9 cellular contexts compared by ENCODE assay signal in the genomic region with DNA sequence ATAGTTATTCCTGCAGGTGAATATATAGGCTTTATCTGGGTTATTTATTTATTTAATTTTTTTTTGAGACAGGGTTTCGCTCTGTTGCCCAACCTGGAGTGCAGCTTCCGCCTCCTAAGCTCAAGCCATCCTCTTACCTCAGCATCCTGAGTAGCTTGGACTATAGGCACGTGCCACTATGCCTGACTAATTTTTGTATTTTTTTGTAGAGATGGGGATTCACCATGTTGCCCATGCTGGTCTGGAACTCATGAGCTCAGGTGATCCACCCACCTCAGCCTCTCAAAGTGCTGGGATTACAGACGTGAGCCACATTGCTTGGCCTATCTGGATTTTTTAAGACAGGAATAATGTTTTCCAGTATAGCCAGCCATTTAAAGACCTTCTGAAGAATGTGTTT. TPM values are rescaled to one million over a fixed set of nuclear protein-coding genes. Genes with fewer than 3 reads are reported as not detected.
DNase-seq lines count a peak whose midpoint lies in the region; ATAC-seq and TF ChIP-seq lines count a peak whose summit lies in the region.
"Had no signal": no experiment of that assay in that cellular context is flagged by ENCODE, and none has a peak within 500 bp of the region (broad histone marks: within the 10 kb centered on the region; RNA-seq: fewer than 3 reads in every experiment).

No MANE protein-coding gene starts in this region.

- no peak overlapping the region for H2AFZ ChIP-seq in neural progenitor cell (replicated peaks)

- TF ChIP-seq CTCF in brain microvascular endothelial cell (IDR thresholded peaks at IDR 0.05; ENCODE audit: low read depth, low read length, missing control alignments) (no peak), neural progenitor cell (IDR thresholded peaks at IDR 0.05) (no peak)

- peak overlapping the region; percentile 83 for H3K4me3 ChIP-seq in brain microvascular endothelial cell (ENCODE audit: low read depth, low read length)
- H3K4me3 ChIP-seq in neural progenitor cell, result peak overlapping the region; percentile 97

- peaks cover 63% of the 10 kb centered on the region for H4K20me1 ChIP-seq in neural progenitor cell (ENCODE audit: low read depth)

- peak; percentile 41 for DNase-seq in NAMALWA (ENCODE audit: low spot score)
- DNase-seq in brain microvascular endothelial cell, result no peak
- DNase-seq in neural progenitor cell (ENCODE audit: low spot score), result no peak
- no peak for DNase-seq in epidermal melanocyte (ENCODE audit: insufficient read length, low spot score)
- no peak for DNase-seq in NCI-H1105 treated with DMSO at 0.1 percent for 48 hours (lab: John Stamatoyannopoulos, UW)
- no peak for DNase-seq in NCI-H2029 treated with DMSO at 0.1 percent for 48 hours (lab: John Stamatoyannopoulos, UW)
- DNase-seq: lower lobe of right lung had no signal

- peak overlapping the region; percentile 99 for H3K4me2 ChIP-seq in neural progenitor cell

- H3K4me1 Mint-ChIP-seq in neural progenitor cell, result peaks cover 40% of the 10 kb centered on the region

- H3K27me3 Mint-ChIP-seq in neural progenitor cell (ENCODE audit: insufficient read depth, low read depth), result peaks cover 11% of the 10 kb centered on the region

- H3K27me3 ChIP-seq in brain microvascular endothelial cell (replicated peaks) (no peaks in the 10 kb centered on the region), neural progenitor cell (no peaks in the 10 kb centered on the region)

- H3K4me1 ChIP-seq in neural progenitor cell, result peaks cover 25% of the 10 kb centered on the region

- in situ Hi-C loops in brain microvascular endothelial cell (cut with HindIII; ENCODE audit: low pct_ligation_motif_present, low sequenced_read_pairs), result no loop called here

- H3K9ac ChIP-seq in neural progenitor cell, result no peak overlapping the region

- peaks cover 38% of the 10 kb centered on the region for H3K36me3 Mint-ChIP-seq in neural progenitor cell

- no peak overlapping the region for H3K27ac ChIP-seq in brain microvascular endothelial cell
- H3K27ac ChIP-seq in neural progenitor cell, result no peak overlapping the region
- H3K27ac ChIP-seq: lower lobe of right lung had no signal

- peaks cover 49% of the 10 kb centered on the region for H3K79me2 ChIP-seq in neural progenitor cell (ENCODE audit: low read depth)

- ATAC-seq in GM18508 (IDR thresholded peaks at IDR 0.05; ENCODE audit: insufficient read depth, unreplicated experiment), result peak; percentile 31
- ATAC-seq: lower lobe of right lung, Right ventricle myocardium inferior had no signal

- H3K4me3 Mint-ChIP-seq in neural progenitor cell, result peak overlapping the region; percentile 96

- H3K9me3 Mint-ChIP-seq in neural progenitor cell, result no peaks in the 10 kb centered on the region

- no peaks in the 10 kb centered on the region for H3K9me3 ChIP-seq in neural progenitor cell (ENCODE audit: low read depth)
- H3K9me3 ChIP-seq: lower lobe of right lung had no signal

- peaks cover 80% of the 10 kb centered on the region for H3F3A ChIP-seq in neural progenitor cell (ENCODE audit: low read depth)

- H3K36me3 ChIP-seq in brain microvascular endothelial cell (replicated peaks), result peaks cover 46% of the 10 kb centered on the region
- peaks cover 35% of the 10 kb centered on the region for H3K36me3 ChIP-seq in neural progenitor cell

- H3K27ac Mint-ChIP-seq in neural progenitor cell, result no peak overlapping the region

RNA-seq across cellular contexts. Expression of a gene that starts 2.0 kb away (rescaled TPM):
- 699 and 1,370 TPM in 2 replicates for total RNA-seq in neural progenitor cell (ENCODE audit: low replicate concordance)

RNA-seq across cellular contexts. Expression of a gene that starts 34.8 kb away (rescaled TPM):
- 36.7 and 44.0 TPM in 2 replicates for total RNA-seq in neural progenitor cell (ENCODE audit: low replicate concordance)
